ENCODE assay signal across 26 cellular contexts in the genomic region with DNA sequence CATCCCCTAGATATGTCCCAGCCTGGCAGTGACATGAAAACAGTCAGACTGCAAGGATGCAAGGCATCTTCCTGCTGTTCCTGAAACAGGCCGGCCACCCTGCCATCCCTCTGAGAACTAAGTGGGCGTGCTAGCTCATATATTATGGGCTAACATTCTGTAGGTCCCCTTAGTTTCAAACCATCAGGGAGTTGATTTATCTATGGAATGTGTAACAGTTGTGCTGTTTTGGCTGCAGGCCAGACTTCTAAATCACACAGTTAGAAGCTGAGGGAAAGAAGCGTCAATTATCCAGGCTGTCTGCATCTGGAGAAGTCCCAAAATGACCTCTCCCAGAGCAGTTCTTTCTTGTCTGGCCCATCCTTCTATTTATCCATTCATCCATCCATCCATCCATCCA.
"Had no signal": no experiment of that assay in that cellular context is flagged by ENCODE, and none has a peak within 500 bp of the region (broad histone marks: within the 10 kb centered on the region; RNA-seq: fewer than 3 reads in every experiment).

No MANE protein-coding gene starts in this region.

- H3K9me3 ChIP-seq: gastroesophageal sphincter, heart right ventricle, pancreas, stomach, thyroid gland, vagina had no signal

- H3K4me3 ChIP-seq: dorsolateral prefrontal cortex, gastroesophageal sphincter, heart right ventricle, lung, pancreas, smooth muscle cell, stomach, thyroid gland, vagina had no signal

- H3K27me3 ChIP-seq: foreskin keratinocyte, gastroesophageal sphincter, pancreas, stomach, thyroid gland, vagina had no signal

- H3K4me1 ChIP-seq: foreskin keratinocyte, gastroesophageal sphincter, heart right ventricle, pancreas, stomach, thyroid gland, vagina had no signal

- H3K27ac ChIP-seq: dorsolateral prefrontal cortex, epithelial cell of prostate, foreskin keratinocyte, gastroesophageal sphincter, heart right ventricle, pancreas, stomach, thyroid gland, vagina had no signal

- H3K36me3 ChIP-seq: gastroesophageal sphincter, heart right ventricle, pancreas, stomach, thyroid gland, vagina had no signal

- DNase-seq: effector CD4-positive, alpha-beta T cell; foreskin keratinocyte; glutamatergic neuron; heart right ventricle; hypothalamus; immature natural killer cell; kidney glomerular epithelial cell; left colon; natural killer cell; occipital lobe; pancreas; retina; stimulated activated CD4-positive, alpha-beta T cell treated with anti-CD3 and anti-CD28 coated beads, Interleukin-12 subunit alpha, Interleukin-12 subunit beta, amount 100 ng/mL, for 4 hours; stimulated activated CD4-positive, alpha-beta T cell treated with anti-CD3 and anti-CD28 coated beads, Interleukin-1b, Interleukin-23, amount 100 ng/mL, for 48 hours; stimulated activated CD4-positive, alpha-beta T cell treated with anti-CD3 and anti-CD28 coated beads, Interleukin-4, amount 100 ng/mL, for 1 hour; stimulated activated CD8-positive, alpha-beta memory T cell treated with anti-CD3 and anti-CD28 coated beads, Interleukin-4, amount 100 ng/mL, for 48 hours; stimulated activated naive CD4-positive, alpha-beta T cell treated with Interleukin-2 at 50 U/mL for 16 hours; stomach; thyroid gland; trophoblast cell had no signal
